In the genomic region with DNA sequence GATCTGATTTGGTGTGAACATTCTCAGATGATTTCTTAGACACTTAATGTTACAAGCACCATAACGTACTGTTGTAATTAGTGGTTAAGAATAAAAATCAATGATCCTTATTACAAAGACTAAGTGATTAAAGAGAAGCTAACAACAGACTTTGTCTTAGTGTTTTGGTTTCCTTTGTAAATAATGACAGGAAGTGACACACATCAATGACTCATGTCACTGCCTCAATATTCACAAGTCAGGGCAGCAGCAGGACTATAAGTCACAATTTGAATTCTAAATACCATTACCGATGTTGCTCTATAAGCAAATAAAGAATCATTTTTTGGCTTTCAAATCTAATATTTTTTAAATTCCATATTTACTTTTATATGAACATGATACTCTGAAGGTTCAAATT, we compare ENCODE assay signal across 2 cellular contexts.
TF ChIP-seq lines count a peak whose summit lies in the region.

No MANE protein-coding gene starts in this region.

TF ChIP-seq in SK-N-SH, 30 proteins besides CTCF, POLR2A, EP300 and RAD21 (continued from another document):
- TF ChIP-seq, protein P1, sequence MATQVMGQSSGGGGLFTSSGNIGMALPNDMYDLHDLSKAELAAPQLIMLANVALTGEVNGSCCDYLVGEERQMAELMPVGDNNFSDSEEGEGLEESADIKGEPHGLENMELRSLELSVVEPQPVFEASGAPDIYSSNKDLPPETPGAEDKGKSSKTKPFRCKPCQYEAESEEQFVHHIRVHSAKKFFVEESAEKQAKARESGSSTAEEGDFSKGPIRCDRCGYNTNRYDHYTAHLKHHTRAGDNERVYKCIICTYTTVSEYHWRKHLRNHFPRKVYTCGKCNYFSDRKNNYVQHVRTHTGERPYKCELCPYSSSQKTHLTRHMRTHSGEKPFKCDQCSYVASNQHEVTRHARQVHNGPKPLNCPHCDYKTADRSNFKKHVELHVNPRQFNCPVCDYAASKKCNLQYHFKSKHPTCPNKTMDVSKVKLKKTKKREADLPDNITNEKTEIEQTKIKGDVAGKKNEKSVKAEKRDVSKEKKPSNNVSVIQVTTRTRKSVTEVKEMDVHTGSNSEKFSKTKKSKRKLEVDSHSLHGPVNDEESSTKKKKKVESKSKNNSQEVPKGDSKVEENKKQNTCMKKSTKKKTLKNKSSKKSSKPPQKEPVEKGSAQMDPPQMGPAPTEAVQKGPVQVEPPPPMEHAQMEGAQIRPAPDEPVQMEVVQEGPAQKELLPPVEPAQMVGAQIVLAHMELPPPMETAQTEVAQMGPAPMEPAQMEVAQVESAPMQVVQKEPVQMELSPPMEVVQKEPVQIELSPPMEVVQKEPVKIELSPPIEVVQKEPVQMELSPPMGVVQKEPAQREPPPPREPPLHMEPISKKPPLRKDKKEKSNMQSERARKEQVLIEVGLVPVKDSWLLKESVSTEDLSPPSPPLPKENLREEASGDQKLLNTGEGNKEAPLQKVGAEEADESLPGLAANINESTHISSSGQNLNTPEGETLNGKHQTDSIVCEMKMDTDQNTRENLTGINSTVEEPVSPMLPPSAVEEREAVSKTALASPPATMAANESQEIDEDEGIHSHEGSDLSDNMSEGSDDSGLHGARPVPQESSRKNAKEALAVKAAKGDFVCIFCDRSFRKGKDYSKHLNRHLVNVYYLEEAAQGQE (IDR thresholded peaks at IDR 0.05; ENCODE audit: low read depth, low read length): no peak
- TF ChIP-seq MXI1 (IDR thresholded peaks at IDR 0.05; ENCODE audit: low read depth, low read length) (no peak), SIN3A (IDR thresholded peaks at IDR 0.05; ENCODE audit: borderline replicate concordance, low read depth, low read length) (no peak), YY1 (IDR thresholded peaks at IDR 0.05; ENCODE audit: low read depth) (no peak)
- TF ChIP-seq, protein P2, sequence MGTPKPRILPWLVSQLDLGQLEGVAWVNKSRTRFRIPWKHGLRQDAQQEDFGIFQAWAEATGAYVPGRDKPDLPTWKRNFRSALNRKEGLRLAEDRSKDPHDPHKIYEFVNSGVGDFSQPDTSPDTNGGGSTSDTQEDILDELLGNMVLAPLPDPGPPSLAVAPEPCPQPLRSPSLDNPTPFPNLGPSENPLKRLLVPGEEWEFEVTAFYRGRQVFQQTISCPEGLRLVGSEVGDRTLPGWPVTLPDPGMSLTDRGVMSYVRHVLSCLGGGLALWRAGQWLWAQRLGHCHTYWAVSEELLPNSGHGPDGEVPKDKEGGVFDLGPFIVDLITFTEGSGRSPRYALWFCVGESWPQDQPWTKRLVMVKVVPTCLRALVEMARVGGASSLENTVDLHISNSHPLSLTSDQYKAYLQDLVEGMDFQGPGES (IDR thresholded peaks at IDR 0.05; ENCODE audit: low read depth, low read length): no peak

TF ChIP-seq in SK-N-SH treated with all-trans-retinoic acid at 6 μM for 48 hours, 23 proteins besides CTCF, POLR2A, EP300 and RAD21 (continued from another document):
- TF ChIP-seq, protein P3, sequence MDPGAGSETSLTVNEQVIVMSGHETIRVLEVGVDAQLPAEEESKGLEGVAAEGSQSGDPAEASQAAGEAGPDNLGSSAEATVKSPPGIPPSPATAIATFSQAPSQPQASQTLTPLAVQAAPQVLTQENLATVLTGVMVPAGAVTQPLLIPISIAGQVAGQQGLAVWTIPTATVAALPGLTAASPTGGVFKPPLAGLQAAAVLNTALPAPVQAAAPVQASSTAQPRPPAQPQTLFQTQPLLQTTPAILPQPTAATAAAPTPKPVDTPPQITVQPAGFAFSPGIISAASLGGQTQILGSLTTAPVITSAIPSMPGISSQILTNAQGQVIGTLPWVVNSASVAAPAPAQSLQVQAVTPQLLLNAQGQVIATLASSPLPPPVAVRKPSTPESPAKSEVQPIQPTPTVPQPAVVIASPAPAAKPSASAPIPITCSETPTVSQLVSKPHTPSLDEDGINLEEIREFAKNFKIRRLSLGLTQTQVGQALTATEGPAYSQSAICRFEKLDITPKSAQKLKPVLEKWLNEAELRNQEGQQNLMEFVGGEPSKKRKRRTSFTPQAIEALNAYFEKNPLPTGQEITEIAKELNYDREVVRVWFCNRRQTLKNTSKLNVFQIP (CRISPR knock-in tag; IDR thresholded peaks at IDR 0.05; ENCODE audit: borderline replicate concordance, low read depth): no peak
- no peak for TF ChIP-seq TOX (CRISPR knock-in tag; IDR thresholded peaks at IDR 0.05; ENCODE audit: borderline replicate concordance)
